Comparison of ENCODE assay signal across 26 cellular contexts in the genomic region with DNA sequence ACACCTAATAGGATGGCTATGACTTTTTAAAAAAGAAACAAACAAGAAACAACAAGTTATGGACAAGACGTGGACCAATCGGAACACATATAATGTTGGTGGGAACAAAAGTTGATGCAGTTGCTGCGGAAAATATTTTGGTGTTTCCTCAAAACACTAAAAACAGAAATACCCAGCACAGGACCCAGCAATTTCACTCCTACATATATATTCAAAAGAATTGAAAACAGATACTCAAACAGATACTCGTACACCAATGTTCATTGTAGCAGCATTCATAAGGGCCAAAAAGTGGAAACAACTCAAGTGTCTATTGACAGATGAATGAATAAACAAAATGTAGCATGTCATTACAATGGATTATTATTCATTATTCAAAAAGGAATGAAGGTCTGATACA. TPM values are rescaled to one million over a fixed set of nuclear protein-coding genes. Genes with fewer than 3 reads are reported as not detected.
DNase-seq lines count a peak whose midpoint lies in the region; ATAC-seq and TF ChIP-seq lines count a peak whose summit lies in the region.
"Had no signal": no experiment of that assay in that cellular context is flagged by ENCODE, and none has a peak within 500 bp of the region (broad histone marks: within the 10 kb centered on the region; RNA-seq: fewer than 3 reads in every experiment).

No MANE protein-coding gene starts in this region.

- no peak for TF ChIP-seq POLR2A in upper lobe of left lung (IDR thresholded peaks at IDR 0.05)

- DNase-seq in DMS79 (lab: John Stamatoyannopoulos, UW) (no peak), AG08395 (ENCODE audit: low spot score) (no peak), NCI-H226 (no peak), upper lobe of left lung (no peak)
- DNase-seq: activated T-cell treated with anti-CD3 and anti-CD28 coated beads, Interleukin-2, amount 50 U/mL, for 4 hours; BE2C; Calu3; GF-D8; HCEC 1CT; Karpas-422; left lung; mucosa of descending colon; NCI-H1105; NCI-H748 treated with DMSO at 0.1 percent for 48 hours; stimulated activated naive CD4-positive, alpha-beta T cell; trophoblast cell had no signal

- no peaks in the 10 kb centered on the region for H3K9me3 ChIP-seq in upper lobe of left lung
- H3K9me3 ChIP-seq: BE2C, breast epithelium, left lung, mucosa of descending colon, neutrophil had no signal

- WGBS in upper lobe of left lung, 2 donors, result 89 to 91% methylated on average over 4 of the region's 4 CpGs

- H3K27ac ChIP-seq in upper lobe of left lung, result no peak overlapping the region
- H3K27ac ChIP-seq: breast epithelium, left lung, neutrophil had no signal

- ATAC-seq in GM18858 (IDR thresholded peaks at IDR 0.05; ENCODE audit: unreplicated experiment), result peak; percentile 58
- peak; percentile 59 for ATAC-seq in GM19395 (IDR thresholded peaks at IDR 0.05; ENCODE audit: unreplicated experiment)
- ATAC-seq in HG02840 (IDR thresholded peaks at IDR 0.05; ENCODE audit: low FRiP score, unreplicated experiment), result peak; percentile 51
- ATAC-seq in HG03565 (IDR thresholded peaks at IDR 0.05; ENCODE audit: unreplicated experiment), result peak; percentile 68
- ATAC-seq in upper lobe of left lung (ENCODE audit: low FRiP score in 2 of 2), result no peak
- ATAC-seq: activated T-cell treated with anti-CD3 and anti-CD28 coated beads, Interleukin-2, amount 50 U/mL, for 4 hours; left lung; mucosa of descending colon; Panc1; SK-N-SH treated with all-trans-retinoic acid at 6 μM for 48 hours had no signal

- H3K4me1 ChIP-seq in upper lobe of left lung, result no peaks in the 10 kb centered on the region
- H3K4me1 ChIP-seq: BE2C, breast epithelium, left lung had no signal

- H3K36me3 ChIP-seq in upper lobe of left lung, result no peaks in the 10 kb centered on the region
- H3K36me3 ChIP-seq: BE2C, breast epithelium, left lung, neutrophil had no signal

- H3K4me3 ChIP-seq in upper lobe of left lung, result no peak overlapping the region
- H3K4me3 ChIP-seq: breast epithelium, left lung, mucosa of descending colon had no signal

- no peak for TF ChIP-seq EP300 in upper lobe of left lung (IDR thresholded peaks at IDR 0.05)

- TF ChIP-seq CTCF in upper lobe of left lung (IDR thresholded peaks at IDR 0.05), result no peak

- H3K27me3 ChIP-seq in upper lobe of left lung, result no peaks in the 10 kb centered on the region
- H3K27me3 ChIP-seq: BE2C, breast epithelium, left lung, neutrophil had no signal

RNA-seq across cellular contexts. Expression of gene CCDC141, which starts 12.1 kb away (rescaled TPM):
- total RNA-seq in upper lobe of left lung, result 100 to 1,000 TPM in 1 of 6 donors, 10 to 100 TPM in 5; 18.5 to 126 (median 58.5) TPM
- total RNA-seq: epithelial cell of proximal tubule, HT1080 had no signal

Comparison
In these comparisons a context has a peak if more than half of its experiments do, and no peak if none do; other contexts are left out.
1. ATAC-seq: peak in GM18858 (single experiment), GM19395 (single experiment), HG02840 (single experiment) and HG03565 (single experiment); none in upper lobe of left lung (0 of 2).